23 cellular contexts compared by ENCODE assay signal in the genomic region with DNA sequence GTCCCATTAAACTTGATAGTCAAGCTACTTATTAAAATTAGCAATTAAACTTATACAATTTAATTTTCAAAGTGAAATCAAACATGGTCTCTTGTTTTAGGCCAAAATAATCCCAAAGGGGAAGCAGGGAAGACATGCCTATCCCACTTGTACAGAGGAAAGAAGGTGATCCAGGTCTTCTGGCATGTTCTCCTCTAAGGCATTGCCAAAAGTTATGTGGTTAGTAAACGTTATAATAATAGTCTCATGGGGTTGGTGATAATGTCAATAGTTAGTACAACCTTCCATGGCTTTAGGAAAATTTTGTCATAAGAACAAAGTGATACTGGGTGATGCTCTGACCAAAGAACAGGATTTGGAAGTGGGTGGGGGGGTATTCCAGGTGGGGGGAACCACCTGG. TPM values are rescaled to one million over a fixed set of nuclear protein-coding genes. Genes with fewer than 3 reads are reported as not detected.
DNase-seq lines count a peak whose midpoint lies in the region; ATAC-seq, FAIRE-seq and TF ChIP-seq lines count a peak whose summit lies in the region.
"Had no signal": no experiment of that assay in that cellular context is flagged by ENCODE, and none has a peak within 500 bp of the region (broad histone marks: within the 10 kb centered on the region; RNA-seq: fewer than 3 reads in every experiment).

No MANE protein-coding gene starts in this region.

- TF ChIP-seq RAD21 in HepG2 (CRISPR knock-in tag; IDR thresholded peaks at IDR 0.05): no peak

- H3K4me1 ChIP-seq in ACC112 (ENCODE audit: control insufficient read depth, insufficient read depth, low read length, unreplicated experiment) (peaks cover 22% of the 10 kb centered on the region), fibroblast of lung (ENCODE audit: control insufficient read depth, extremely low read depth, insufficient read depth, low read length) (no peaks in the 10 kb centered on the region), HepG2 (ENCODE audit: insufficient read depth, low read length) (peaks cover 16% of the 10 kb centered on the region)

- H3K4me3 ChIP-seq in ACC112 (ENCODE audit: low read depth, low read length) (peak overlapping the region; percentile 28; the same call in 1 of the 2 replicates), WERI-Rb-1 (ENCODE audit: low read depth, low read length) (peak overlapping the region; percentile 23), fibroblast of lung (replicated peaks in 1 of 4; ENCODE audit: control extremely low read depth in 1 of 4, insufficient read depth in 1 of 4, low read depth in 3 of 4, low read length in 4 of 4) (no peak overlapping the region), HepG2 (replicated peaks in 1 of 3; ENCODE audit: insufficient read depth in 1 of 3, low read depth in 2 of 3, low read length in 3 of 3) (no peak overlapping the region)

- no TSS peak for BruUV-seq in HepG2 (replicated peaks; lab: Mats Ljungman, UMichigan)

- H4K20me1 ChIP-seq in fibroblast of lung (ENCODE audit: control insufficient read depth, extremely low read depth, insufficient read depth, low read length) (no peaks in the 10 kb centered on the region), HepG2 (ENCODE audit: insufficient read depth, low read length) (no peaks in the 10 kb centered on the region)

- no peak for FAIRE-seq in HepG2 (lab: Jason Lieb, UNC)
- FAIRE-seq: colon, GM12891 had no signal

- CTCF ChIA-PET in HepG2 (lab: Yijun Ruan, JAX; ENCODE audit: low intra/inter-chr PET ratio, low total read pairs): no interaction called here

- H3K27me3 ChIP-seq in ACC112 (ENCODE audit: insufficient read depth, low read length): no peaks in the 10 kb centered on the region
- no peaks in the 10 kb centered on the region for H3K27me3 ChIP-seq in WERI-Rb-1 (ENCODE audit: insufficient read depth, low read depth, severe bottlenecking)
- no peaks in the 10 kb centered on the region for H3K27me3 ChIP-seq in fibroblast of lung (ENCODE audit: control insufficient read depth, insufficient read depth, low read length)
- peaks cover 0 to 8% of the 10 kb centered on the region in 2 experiments; a peak in 4 of 5 replicates for H3K27me3 ChIP-seq in HepG2 (ENCODE audit: control insufficient read depth in 1 of 2, insufficient read depth in 2 of 2, low read length in 2 of 2)
- H3K27me3 ChIP-seq: neutrophil had no signal

- ATAC-seq in GM21390 (IDR thresholded peaks at IDR 0.05; ENCODE audit: unreplicated experiment) (no peak), HepG2 (no peak), HG03460 (IDR thresholded peaks at IDR 0.05; ENCODE audit: unreplicated experiment) (no peak)
- ATAC-seq: activated CD8-positive, alpha-beta T cell treated with anti-CD3 and anti-CD28 coated beads for 36 hours; PC-3; stimulated activated naive CD8-positive, alpha-beta T cell treated with anti-CD3 and anti-CD28 coated beads, Interleukin-15, Interleukin-2, amounts not matched to agents 100 U/mL and 50 U/mL, for 24 hours had no signal

- H3K9ac ChIP-seq in fibroblast of lung (ENCODE audit: insufficient read depth, low read length) (no peak overlapping the region), HepG2 (ENCODE audit: insufficient read depth, low read depth, low read length) (no peak overlapping the region)

- WGBS in HepG2 (ENCODE audit: low lambda C conversion rate): 24% methylated on average over 1 of the region's 1 CpG

- peak overlapping the region; percentile 92 for H3K27ac Mint-ChIP-seq in osteocyte (ENCODE audit: unreplicated experiment)
- H3K27ac Mint-ChIP-seq: activated CD8-positive, alpha-beta T cell treated with anti-CD3 and anti-CD28 coated beads for 36 hours; activated T-cell treated with anti-CD3 and anti-CD28 coated beads, Interleukin-2, amount 50 U/mL, for 24 hours; CD4-positive, alpha-beta T cell had no signal

- TF ChIP-seq CTCF in WERI-Rb-1 (IDR thresholded peaks at IDR 0.05; ENCODE audit: low read depth, low read length) (no peak), fibroblast of lung (conservative IDR thresholded peaks at IDR 0.05 in 1 of 2, IDR thresholded peaks at IDR 0.05 in 1 of 2; ENCODE audit: low read depth in 1 of 2, low read length in 2 of 2) (no peak), osteocyte (IDR thresholded peaks at IDR 0.05) (no peak), HepG2 (CRISPR knock-in tag; IDR thresholded peaks at IDR 0.05) (no peak)

- no peak overlapping the region for H3K4me3 Mint-ChIP-seq in osteocyte (ENCODE audit: unreplicated experiment)
- H3K4me3 Mint-ChIP-seq: activated CD8-positive, alpha-beta T cell treated with anti-CD3 and anti-CD28 coated beads for 36 hours; activated T-cell treated with anti-CD3 and anti-CD28 coated beads, Interleukin-2, amount 50 U/mL, for 24 hours; CD4-positive, alpha-beta T cell had no signal

- in situ Hi-C loops in HepG2 (cut with HindIII; ENCODE audit: extremely low pct_ligation_motif_present, low pct_unique_long_range_greater_than_20kb): no loop called here

- TF ChIP-seq EP300 in HepG2 (IDR thresholded peaks at IDR 0.05; ENCODE audit: low read depth in 2 of 2, low read length in 2 of 2): no peak
- no peak for TF ChIP-seq EP300 in HepG2 (CRISPR knock-in tag; IDR thresholded peaks at IDR 0.05; ENCODE audit: borderline replicate concordance)

- peaks cover 95% of the 10 kb centered on the region for H3K4me1 Mint-ChIP-seq in osteocyte (ENCODE audit: unreplicated experiment)

- no peaks in the 10 kb centered on the region for H3K27me3 Mint-ChIP-seq in osteocyte (ENCODE audit: unreplicated experiment)

- POLR2A ChIA-PET in HepG2 (lab: Yijun Ruan, JAX): no interaction called here

- no peaks in the 10 kb centered on the region for H3K36me3 Mint-ChIP-seq in osteocyte (ENCODE audit: unreplicated experiment)

- no peaks in the 10 kb centered on the region for H3K9me3 ChIP-seq in WERI-Rb-1 (ENCODE audit: severe bottlenecking)
- H3K9me3 ChIP-seq in fibroblast of lung (ENCODE audit: control insufficient read depth, insufficient read depth, low read depth, low read length): no peaks in the 10 kb centered on the region
- no peaks in the 10 kb centered on the region for H3K9me3 ChIP-seq in HepG2 (ENCODE audit: low read length)
- H3K9me3 ChIP-seq: neutrophil had no signal

- H2AFZ ChIP-seq in ACC112 (ENCODE audit: low read length, unreplicated experiment) (peak overlapping the region; percentile 48), fibroblast of lung (ENCODE audit: low read length) (no peak overlapping the region), HepG2 (ENCODE audit: low read length) (no peak overlapping the region)

- H3K36me3 ChIP-seq in ACC112 (ENCODE audit: insufficient read depth, low read length) (no peaks in the 10 kb centered on the region), WERI-Rb-1 (no peaks in the 10 kb centered on the region), fibroblast of lung (ENCODE audit: control insufficient read depth, insufficient read depth, low read length) (no peaks in the 10 kb centered on the region), HepG2 (replicated peaks in 1 of 2; ENCODE audit: control insufficient read depth in 1 of 2, insufficient read depth in 2 of 2, low read length in 2 of 2) (no peaks in the 10 kb centered on the region)
- H3K36me3 ChIP-seq: neutrophil had no signal

- 0 out of 2 replicates have a peak overlapping the region, but pooled peaks have one; percentile 28 for H3K27ac ChIP-seq in ACC112 (ENCODE audit: low read depth, low read length)
- peak overlapping the region; percentile 93 for H3K27ac ChIP-seq in WERI-Rb-1
- H3K27ac ChIP-seq in fibroblast of lung (ENCODE audit: insufficient read depth, low read length): no peak overlapping the region
- H3K27ac ChIP-seq in HepG2 (ENCODE audit: extremely low read length, insufficient read depth, low read length): no peak overlapping the region
- H3K27ac ChIP-seq: neutrophil had no signal

- no peak for DNase-seq in WERI-Rb-1
- peak in 1 of 2 donors; percentile 63 for DNase-seq in fibroblast of lung (ENCODE audit: low read depth in 2 of 2)
- DNase-seq in osteocyte (ENCODE audit: extremely low spot score, unreplicated experiment): no peak
- no peak for DNase-seq in HepG2 (ENCODE audit: low spot score)
- no peak for DNase-seq in SK-N-DZ (ENCODE audit: low spot score)
- DNase-seq: activated CD4-positive, CD25-positive, alpha-beta regulatory T cell; activated CD8-positive, alpha-beta T cell treated with anti-CD3 and anti-CD28 coated beads for 36 hours; activated naive CD4-positive, alpha-beta T cell treated with anti-CD3 and anti-CD28 coated beads, Interleukin-2, amount 50 U/mL, for 16 hours; activated T-cell treated with anti-CD3 and anti-CD28 coated beads, Interleukin-2, amount 50 U/mL, for 24 hours; CD4-positive, alpha-beta T cell; foreskin fibroblast; H7; midbrain; NCI-H146; PC-3; stimulated activated CD4-positive, alpha-beta T cell treated with anti-CD3 and anti-CD28 coated beads, Interleukin-1b, Interleukin-23, amount 100 ng/mL, for 48 hours; stimulated activated naive CD8-positive, alpha-beta T cell treated with anti-CD3 and anti-CD28 coated beads, Interleukin-15, Interleukin-2, amounts not matched to agents 100 U/mL and 50 U/mL, for 24 hours had no signal

- H3K79me2 ChIP-seq in ACC112 (ENCODE audit: control insufficient read depth, insufficient read depth, low read length, unreplicated experiment): no peaks in the 10 kb centered on the region
- H3K79me2 ChIP-seq in fibroblast of lung (ENCODE audit: control insufficient read depth, insufficient read depth, low read length): no peaks in the 10 kb centered on the region
- no peaks in the 10 kb centered on the region for H3K79me2 ChIP-seq in HepG2 (ENCODE audit: insufficient read depth, low read length)

- no peak for TF ChIP-seq POLR2A in HepG2 (IDR thresholded peaks at IDR 0.05; ENCODE audit: insufficient read depth in 1 of 2, low read depth in 2 of 2, low read length in 2 of 2)

- H3K4me2 ChIP-seq in fibroblast of lung (ENCODE audit: extremely low read depth, insufficient read depth, low read length) (peak overlapping the region; percentile 64), HepG2 (ENCODE audit: low read depth, low read length) (no peak overlapping the region)

- intact Hi-C loops in HepG2 (cut with micrococcal nuclease; ENCODE audit: unreplicated experiment): no loop called here

- no peaks in the 10 kb centered on the region for H3K9me3 Mint-ChIP-seq in osteocyte (ENCODE audit: unreplicated experiment)
- H3K9me3 Mint-ChIP-seq: activated CD8-positive, alpha-beta T cell treated with anti-CD3 and anti-CD28 coated beads for 36 hours; activated T-cell treated with anti-CD3 and anti-CD28 coated beads, Interleukin-2, amount 50 U/mL, for 24 hours; CD4-positive, alpha-beta T cell had no signal

RNA-seq across cellular contexts. Expression of a gene that starts 52.8 kb away (rescaled TPM):
- total RNA-seq in fibroblast of lung (27.9 and 39.5 TPM in 2 replicates), osteocyte (43.0 and 48.2 TPM in 2 replicates), HepG2 (2016; rRNA removed; fragmentation: Illumina TruSeq; extraction: Trizol) (not detected in 2 replicates)
- polyA plus RNA-seq in fibroblast of lung (2.3 and 10.9 TPM in 2 replicates), HepG2 (2011; rRNA removed) (not detected in 2 replicates)
- polyA plus RNA-seq in fibroblast of lung (2012): 2.9 and 15.6 TPM in 2 replicates
- polyA minus RNA-seq in fibroblast of lung (ENCODE audit: low replicate concordance): 8.7 and 34.6 TPM in 2 replicates
- not detected in 2 replicates for total RNA-seq in HepG2 (2016; cell fraction: cytosol; rRNA removed; fragmentation: Illumina TruSeq; extraction: Trizol; ENCODE audit: low read depth)
- total RNA-seq in HepG2 (2016; cell fraction: insoluble cytoplasmic fraction; rRNA removed; fragmentation: Illumina TruSeq; extraction: Trizol): not detected in 2 replicates
- total RNA-seq in HepG2 (2016; cell fraction: membrane; rRNA removed; fragmentation: Illumina TruSeq; extraction: Trizol): not detected in 2 replicates
- total RNA-seq in HepG2 (2016; cell fraction: nucleus; rRNA removed; fragmentation: Illumina TruSeq; extraction: Trizol): not detected in 2 replicates
- not detected in 2 replicates for polyA plus RNA-seq in HepG2 (2011; cell fraction: cytosol; rRNA removed)
- polyA plus RNA-seq in HepG2 (2011; cell fraction: nucleus; rRNA removed): not detected in 2 replicates
- polyA plus RNA-seq in HepG2 (2012): not detected in 2 replicates
- not detected in 2 replicates for polyA plus RNA-seq in HepG2 (2016; cell fraction: cytosol; fragmentation: Illumina TruSeq; extraction: Trizol; ENCODE audit: low read depth)
- not detected in 2 replicates for polyA plus RNA-seq in HepG2 (2016; cell fraction: insoluble cytoplasmic fraction; fragmentation: Illumina TruSeq; extraction: Trizol; ENCODE audit: low read depth)
- not detected in 2 replicates for polyA plus RNA-seq in HepG2 (2016; cell fraction: membrane; fragmentation: Illumina TruSeq; extraction: Trizol; ENCODE audit: low read depth)
- polyA plus RNA-seq in HepG2 (2016; cell fraction: nucleus; fragmentation: Illumina TruSeq; extraction: Trizol; ENCODE audit: insufficient read depth, low read depth): not detected in 2 replicates
- polyA minus RNA-seq in HepG2 (2011; rRNA and poly(A)+ RNA removed; ENCODE audit: low replicate concordance): 0.60 and 1.2 TPM in 2 replicates
- not detected in 2 replicates for polyA minus RNA-seq in HepG2 (2011; cell fraction: cytosol; rRNA and poly(A)+ RNA removed)
- not detected in 2 replicates for polyA minus RNA-seq in HepG2 (2011; cell fraction: nucleus; rRNA and poly(A)+ RNA removed)
- polyA plus RNA-seq in SK-N-DZ (2014; cell fraction: cytosol; rRNA removed): not detected in 2 replicates
- 0.06 TPM in 1 of 2 replicates, not detected in the other for polyA plus RNA-seq in SK-N-DZ (2014; cell fraction: nucleus; rRNA removed)
- total RNA-seq: activated CD8-positive, alpha-beta T cell treated with anti-CD3 and anti-CD28 coated beads for 36 hours; CD4-positive, alpha-beta T cell; PC-3 had no signal

Comparison
In these comparisons a context has a peak if more than half of its experiments do, and no peak if none do; other contexts are left out.
1. H3K27ac ChIP-seq: peak in ACC112 (single experiment) and WERI-Rb-1 (single experiment); none in fibroblast of lung (single experiment) and HepG2 (single experiment).
2. H3K4me3 ChIP-seq: peak in ACC112 (single experiment) and WERI-Rb-1 (single experiment); none in fibroblast of lung (0 of 4) and HepG2 (0 of 3).
3. RNA of a gene that starts 52.8 kb away (total RNA-seq): 43.0 to 48.2 TPM in osteocyte and 27.9 to 39.5 TPM in fibroblast of lung; not detected in HepG2; every median in the first group is over 10 times any median in the second.